In genomic region chr22:35761037-35761436, GRCh38 we compare ENCODE assay signal across 1 cellular context.
TF ChIP-seq lines count a peak whose summit lies in the region.

No MANE protein-coding gene starts in this region.

TF ChIP-seq in SK-N-SH treated with all-trans-retinoic acid at 6 μM for 48 hours, 23 proteins besides CTCF, POLR2A, EP300 and RAD21 (continued from another document):
- no peak for TF ChIP-seq PATZ1 (CRISPR knock-in tag; IDR thresholded peaks at IDR 0.05; ENCODE audit: borderline replicate concordance)
- no peak for TF ChIP-seq ZFP30 (CRISPR knock-in tag; IDR thresholded peaks at IDR 0.05)
- TF ChIP-seq ARNTL (CRISPR knock-in tag; IDR thresholded peaks at IDR 0.05; ENCODE audit: borderline replicate concordance, low read depth) = no peak
- TF ChIP-seq ZNF565 (CRISPR knock-in tag; conservative IDR thresholded peaks at IDR 0.05; ENCODE audit: low read depth) = no peak
- no peak for TF ChIP-seq CSDC2 (CRISPR knock-in tag; IDR thresholded peaks at IDR 0.05)
- no peak for TF ChIP-seq ZNF70 (CRISPR knock-in tag; IDR thresholded peaks at IDR 0.05)
- no peak for TF ChIP-seq SNAI2 (CRISPR knock-in tag; IDR thresholded peaks at IDR 0.05)
- no peak for TF ChIP-seq TSHZ2 (CRISPR knock-in tag; IDR thresholded peaks at IDR 0.05)
- TF ChIP-seq GLIS3 (CRISPR knock-in tag; IDR thresholded peaks at IDR 0.05) = no peak
- TF ChIP-seq RARB (CRISPR knock-in tag; IDR thresholded peaks at IDR 0.05) = no peak
- TF ChIP-seq OSR1 (CRISPR knock-in tag; IDR thresholded peaks at IDR 0.05) = no peak
- TF ChIP-seq TOX (CRISPR knock-in tag; IDR thresholded peaks at IDR 0.05; ENCODE audit: borderline replicate concordance) = no peak
- TF ChIP-seq ZFP3 (CRISPR knock-in tag; IDR thresholded peaks at IDR 0.05) = no peak
TF ChIP-seq in SK-N-SH treated with all-trans-retinoic acid at 6 μM for 48 hours: peak in this region for 0.
